Comparison of ENCODE assay signal across 21 cellular contexts in the genomic region with DNA sequence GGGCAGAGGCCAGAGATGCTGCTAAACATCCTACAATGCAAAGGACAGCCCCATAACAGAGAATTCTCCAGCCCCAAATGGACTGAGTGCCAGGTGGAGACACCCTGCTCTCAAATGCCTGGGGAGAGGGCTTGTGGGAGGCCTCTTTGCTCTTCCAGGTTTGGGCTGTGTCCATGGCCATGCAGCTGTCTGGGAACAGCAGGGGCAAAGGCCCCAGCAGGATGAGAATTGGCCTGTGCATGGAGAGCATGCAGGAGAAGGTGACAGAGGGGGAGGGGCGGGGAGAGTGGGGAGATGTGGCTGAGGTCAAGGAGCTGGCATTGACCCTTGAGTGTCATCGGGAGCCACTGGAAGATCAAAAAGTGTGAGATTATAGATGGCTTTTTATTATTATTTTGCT.
"Had no signal": no experiment of that assay in that cellular context is flagged by ENCODE, and none has a peak within 500 bp of the region (broad histone marks: within the 10 kb centered on the region; RNA-seq: fewer than 3 reads in every experiment).

No MANE protein-coding gene starts in this region.

- H3K27me3 Mint-ChIP-seq: effector memory CD8-positive, alpha-beta T cell had no signal

- ATAC-seq: effector memory CD8-positive, alpha-beta T cell; gastroesophageal sphincter; left cardiac atrium; lower lobe of right lung had no signal

- H3K9me3 Mint-ChIP-seq: dendritic cell treated with granulocyte-macrophage colony-stimulating factor and Interleukin-4, amounts not matched to agents 40 ng/mL and 50 ng/mL, for 4 days; effector memory CD8-positive, alpha-beta T cell; memory B cell; nephron progenitor cell had no signal

- H3K27me3 ChIP-seq: esophagus squamous epithelium, gastroesophageal sphincter, right atrium auricular region, stomach had no signal

- H3K4me3 ChIP-seq: left ventricle myocardium inferior, lower lobe of right lung, thoracic aorta had no signal

- H3K36me3 ChIP-seq: esophagus squamous epithelium, gastroesophageal sphincter, left ventricle myocardium inferior, lower lobe of right lung, right atrium auricular region, stomach, thoracic aorta had no signal

- H3K4me1 Mint-ChIP-seq: memory B cell had no signal

- H3K4me1 ChIP-seq: left ventricle myocardium inferior, lower lobe of right lung, right atrium auricular region had no signal

- H3K9me3 ChIP-seq: esophagus squamous epithelium, gastroesophageal sphincter, left ventricle myocardium inferior, lower lobe of right lung, right atrium auricular region, stomach, thoracic aorta had no signal

- H3K27ac Mint-ChIP-seq: dendritic cell treated with granulocyte-macrophage colony-stimulating factor and Interleukin-4, amounts not matched to agents 40 ng/mL and 50 ng/mL, for 4 days; effector memory CD8-positive, alpha-beta T cell; memory B cell; nephron progenitor cell had no signal

- H3K4me3 Mint-ChIP-seq: dendritic cell treated with granulocyte-macrophage colony-stimulating factor and Interleukin-4, amounts not matched to agents 40 ng/mL and 50 ng/mL, for 4 days; effector memory CD8-positive, alpha-beta T cell; memory B cell; nephron progenitor cell had no signal

- DNase-seq: effector memory CD8-positive, alpha-beta T cell; esophagus squamous epithelium; foreskin fibroblast; glutamatergic neuron; kidney; left cardiac atrium; left ventricle myocardium inferior; lower lobe of right lung; midbrain; nephron progenitor cell; small intestine; stimulated activated CD4-positive, alpha-beta T cell treated with anti-CD3 and anti-CD28 coated beads, Interleukin-12 subunit alpha, Interleukin-12 subunit beta, amount 100 ng/mL, for 4 hours; stimulated activated naive CD4-positive, alpha-beta T cell; stomach; substantia nigra had no signal

- H3K36me3 Mint-ChIP-seq: memory B cell, type B pancreatic cell had no signal

- H3K27ac ChIP-seq: left ventricle myocardium inferior, lower lobe of right lung, right atrium auricular region, thoracic aorta had no signal
